2 cellular contexts compared by ENCODE assay signal in genomic region chr17:73861543-73861942, GRCh38.
TF ChIP-seq lines count a peak whose summit lies in the region.

No MANE protein-coding gene starts in this region.

TF ChIP-seq in HepG2, 621 proteins besides CTCF, POLR2A, EP300 and RAD21:
- TF ChIP-seq KMT2B (CRISPR knock-in tag; IDR thresholded peaks at IDR 0.05) = no peak
- peak; percentile 25; the same call in 1 of the 2 replicates for TF ChIP-seq ZBTB40 (IDR thresholded peaks at IDR 0.05)
- TF ChIP-seq ZBTB40 (CRISPR knock-in tag; IDR thresholded peaks at IDR 0.05) = peak; percentile 89

TF ChIP-seq in H1, 55 proteins besides CTCF, POLR2A, EP300 and RAD21:
- TF ChIP-seq RNF2 (IDR thresholded peaks at IDR 0.05; ENCODE audit: borderline replicate concordance, low read depth, low read length, missing control alignments, poor library complexity, severe bottlenecking) (no peak), POU5F1 (IDR thresholded peaks at IDR 0.05; ENCODE audit: low read depth, low read length) (peak; percentile 74; the same call in 1 of the 2 replicates)
